Comparison of ENCODE assay signal across 17 cellular contexts in genomic region chr6:90402831-90403192, GRCh38.
DNase-seq lines count a peak whose midpoint lies in the region; ATAC-seq and TF ChIP-seq lines count a peak whose summit lies in the region.
"Had no signal": no experiment of that assay in that cellular context is flagged by ENCODE, and none has a peak within 500 bp of the region (broad histone marks: within the 10 kb centered on the region; RNA-seq: fewer than 3 reads in every experiment).

No MANE protein-coding gene starts in this region.

- no peaks in the 10 kb centered on the region for H3K36me3 ChIP-seq in CD4-positive, CD25-positive, alpha-beta regulatory T cell (ENCODE audit: control insufficient read depth, insufficient read depth, low read length)
- no peaks in the 10 kb centered on the region for H3K36me3 ChIP-seq in CD4-positive, alpha-beta memory T cell (ENCODE audit: insufficient read depth, low read length)

- no peak for ATAC-seq in CD4-positive, CD25-positive, alpha-beta regulatory T cell (ENCODE audit: low read depth in 2 of 2)
- no peak for ATAC-seq in activated CD8-positive, alpha-beta T cell treated with anti-CD3 and anti-CD28 coated beads for 36 hours
- ATAC-seq in effector memory CD8-positive, alpha-beta T cell (replicated peaks), result no peak
- no peak for ATAC-seq in Right ventricle myocardium inferior

- H3K4me3 Mint-ChIP-seq in CD4-positive, CD25-positive, alpha-beta regulatory T cell, result peak overlapping the region in 3 of 4 donors; percentile 72 to 86 (median 79)
- H3K4me3 Mint-ChIP-seq in CD4-positive, alpha-beta memory T cell, result peak overlapping the region in 3 of 8 donors; percentile 56 to 77 (median 67)
- no peak overlapping the region for H3K4me3 Mint-ChIP-seq in activated CD8-positive, alpha-beta T cell treated with anti-CD3 and anti-CD28 coated beads for 36 hours
- H3K4me3 Mint-ChIP-seq in effector memory CD8-positive, alpha-beta T cell, result peak overlapping the region; percentile 60 to 73
- H3K4me3 Mint-ChIP-seq: type B pancreatic cell had no signal

- H3K9me3 Mint-ChIP-seq in CD4-positive, CD25-positive, alpha-beta regulatory T cell, result no peaks in the 10 kb centered on the region
- H3K9me3 Mint-ChIP-seq in CD4-positive, alpha-beta memory T cell, result no peaks in the 10 kb centered on the region
- no peaks in the 10 kb centered on the region for H3K9me3 Mint-ChIP-seq in activated CD8-positive, alpha-beta T cell treated with anti-CD3 and anti-CD28 coated beads for 36 hours
- H3K9me3 Mint-ChIP-seq in effector memory CD8-positive, alpha-beta T cell, result no peaks in the 10 kb centered on the region
- H3K9me3 Mint-ChIP-seq: type B pancreatic cell had no signal

- TF ChIP-seq CTCF in activated CD8-positive, alpha-beta T cell treated with anti-CD3 and anti-CD28 coated beads for 36 hours (IDR thresholded peaks at IDR 0.05), result no peak

- peaks cover 9 to 79% (median 62%) of the 10 kb centered on the region in 4 donors for H3K4me1 Mint-ChIP-seq in CD4-positive, CD25-positive, alpha-beta regulatory T cell
- H3K4me1 Mint-ChIP-seq in CD4-positive, alpha-beta memory T cell, result peaks cover 45 to 75% (median 58%) of the 10 kb centered on the region in 4 donors
- peaks cover 73% of the 10 kb centered on the region for H3K4me1 Mint-ChIP-seq in activated CD8-positive, alpha-beta T cell treated with anti-CD3 and anti-CD28 coated beads for 36 hours (ENCODE audit: low read depth)
- peaks cover 63 to 74% of the 10 kb centered on the region in 2 donors for H3K4me1 Mint-ChIP-seq in effector memory CD8-positive, alpha-beta T cell (ENCODE audit: low read depth in 2 of 2)

- H3K27me3 Mint-ChIP-seq in CD4-positive, CD25-positive, alpha-beta regulatory T cell, result peaks cover 8% of the 10 kb centered on the region
- no peaks in the 10 kb centered on the region for H3K27me3 Mint-ChIP-seq in CD4-positive, alpha-beta memory T cell
- no peaks in the 10 kb centered on the region for H3K27me3 Mint-ChIP-seq in activated CD8-positive, alpha-beta T cell treated with anti-CD3 and anti-CD28 coated beads for 36 hours
- H3K27me3 Mint-ChIP-seq in effector memory CD8-positive, alpha-beta T cell, result no peaks in the 10 kb centered on the region

- peak overlapping the region; percentile 92 to 97 (median 94) for H3K27ac Mint-ChIP-seq in CD4-positive, CD25-positive, alpha-beta regulatory T cell
- peak overlapping the region; percentile 80 to 97 (median 89) for H3K27ac Mint-ChIP-seq in CD4-positive, alpha-beta memory T cell
- H3K27ac Mint-ChIP-seq in activated CD8-positive, alpha-beta T cell treated with anti-CD3 and anti-CD28 coated beads for 36 hours, result peak overlapping the region; percentile 90
- H3K27ac Mint-ChIP-seq in effector memory CD8-positive, alpha-beta T cell, result peak overlapping the region; percentile 95 to 97

- CTCF ChIA-PET in CD4-positive, alpha-beta memory T cell (lab: Charles Lee; ENCODE audit: partially characterized antibody), result interaction anchor here (0.7 to 8.7 kb wide), 10 partner anchors 10 to 462 kb away, joined by 3 to 129 read pairs (median 6); no protein-coding TSS in a partner anchor
- CTCF ChIA-PET in activated CD8-positive, alpha-beta T cell treated with anti-CD3 and anti-CD28 coated beads for 36 hours (lab: Charles Lee), result interaction anchor here (1.5 to 9.0 kb wide), 5 partner anchors 10 to 107 kb away, joined by 4 to 113 read pairs (median 5); no protein-coding TSS in a partner anchor

- POLR2A ChIA-PET in CD4-positive, alpha-beta memory T cell (lab: Charles Lee; ENCODE audit: partially characterized antibody), result interaction anchor here (0.7 to 11.2 kb wide), 22 partner anchors 9 to 454 kb away, joined by 3 to 198 read pairs (median 4); partner anchors contain the start of gene BACH2
- POLR2A ChIA-PET in activated CD8-positive, alpha-beta T cell treated with anti-CD3 and anti-CD28 coated beads for 36 hours (lab: Charles Lee), result interaction anchor here (0.6 to 3.0 kb wide), 8 partner anchors 8 to 129 kb away, joined by 3 to 10 read pairs (median 4); no protein-coding TSS in a partner anchor

- intact Hi-C loops in CD4-positive, alpha-beta memory T cell (cut with micrococcal nuclease), result loop anchor here (1.0 kb wide), 1 partner anchor 8 kb away; no protein-coding TSS in a partner anchor
- intact Hi-C loops in activated CD8-positive, alpha-beta T cell treated with anti-CD3 and anti-CD28 coated beads for 36 hours (cut with micrococcal nuclease), result no loop called here
- intact Hi-C loops in Right ventricle myocardium inferior (cut with DNase I), result no loop called here

- H3K9me3 ChIP-seq in CD4-positive, CD25-positive, alpha-beta regulatory T cell (ENCODE audit: control insufficient read depth in 2 of 2, low read length in 2 of 2), result no peaks in the 10 kb centered on the region
- H3K9me3 ChIP-seq in CD4-positive, alpha-beta memory T cell (ENCODE audit: control insufficient read depth in 1 of 2, low read length in 2 of 2), result no peaks in the 10 kb centered on the region

- no peaks in the 10 kb centered on the region for H3K27me3 ChIP-seq in CD4-positive, CD25-positive, alpha-beta regulatory T cell (ENCODE audit: control insufficient read depth, insufficient read depth, low read length)
- no peaks in the 10 kb centered on the region for H3K27me3 ChIP-seq in CD4-positive, alpha-beta memory T cell (ENCODE audit: insufficient read depth, low read length)

- peak overlapping the region; percentile 78 for H3K27ac ChIP-seq in CD4-positive, CD25-positive, alpha-beta regulatory T cell (ENCODE audit: insufficient read depth, low read length, poor library complexity, severe bottlenecking)
- H3K27ac ChIP-seq in CD4-positive, alpha-beta memory T cell (ENCODE audit: low read depth, low read length), result peak overlapping the region; percentile 12

- no peak for DNase-seq in CD4-positive, CD25-positive, alpha-beta regulatory T cell
- no peak for DNase-seq in CD4-positive, alpha-beta memory T cell
- no peak for DNase-seq in activated CD8-positive, alpha-beta T cell treated with anti-CD3 and anti-CD28 coated beads for 36 hours
- no peak for DNase-seq in effector memory CD8-positive, alpha-beta T cell
- no peak for DNase-seq in HCEC 1CT
- no peak for DNase-seq in DMS79 treated with DMSO at 0.1 percent for 48 hours (lab: John Stamatoyannopoulos, UW)
- no peak for DNase-seq in pons (ENCODE audit: low spot score)
- no peak for DNase-seq in Right ventricle myocardium inferior (ENCODE audit: missing footprints)
- DNase-seq: glutamatergic neuron, Karpas-422, mammary epithelial cell, NCI-H1092, NCI-H2029, NCI-H2227 treated with DMSO at 0.1 percent for 48 hours, NCI-H748 treated with DMSO at 0.1 percent for 48 hours, SHP77 had no signal

- peak overlapping the region; percentile 66 for H3K4me3 ChIP-seq in CD4-positive, CD25-positive, alpha-beta regulatory T cell (ENCODE audit: low read depth, low read length)
- peak overlapping the region in 1 of 2 donors; percentile 33 for H3K4me3 ChIP-seq in CD4-positive, alpha-beta memory T cell (ENCODE audit: low read length in 2 of 2)

- no peaks in the 10 kb centered on the region for H3K36me3 Mint-ChIP-seq in CD4-positive, CD25-positive, alpha-beta regulatory T cell
- no peaks in the 10 kb centered on the region for H3K36me3 Mint-ChIP-seq in CD4-positive, alpha-beta memory T cell
- H3K36me3 Mint-ChIP-seq in activated CD8-positive, alpha-beta T cell treated with anti-CD3 and anti-CD28 coated beads for 36 hours (ENCODE audit: low read depth), result no peaks in the 10 kb centered on the region
- H3K36me3 Mint-ChIP-seq in effector memory CD8-positive, alpha-beta T cell (ENCODE audit: insufficient read depth), result peaks cover 5% of the 10 kb centered on the region
- H3K36me3 Mint-ChIP-seq: type B pancreatic cell had no signal

- peaks cover 56% of the 10 kb centered on the region for H3K4me1 ChIP-seq in CD4-positive, CD25-positive, alpha-beta regulatory T cell (ENCODE audit: control insufficient read depth, insufficient read depth, low read length, poor library complexity, severe bottlenecking)
- peaks cover 73% of the 10 kb centered on the region for H3K4me1 ChIP-seq in CD4-positive, alpha-beta memory T cell (ENCODE audit: insufficient read depth, low read length)
